In genomic region chr6:163651910-163652309, GRCh38 we compare ENCODE assay signal across 15 cellular contexts.
A peak's percentile ranks its signal among the peaks of the same experiment; 100 is the strongest.
DNase-seq lines count a peak whose midpoint lies in the region; FAIRE-seq and TF ChIP-seq lines count a peak whose summit lies in the region.
"Had no signal": no experiment of that assay in that cellular context is flagged by ENCODE, and none has a peak within 500 bp of the region (broad histone marks: within the 10 kb centered on the region; RNA-seq: fewer than 3 reads in every experiment).

No MANE protein-coding gene starts in this region.

- no peak for FAIRE-seq in bronchial epithelial cell (lab: Jason Lieb, UNC)

- no peaks in the 10 kb centered on the region for H3K27me3 ChIP-seq in bronchial epithelial cell (ENCODE audit: control insufficient read depth, insufficient read depth, low read length)

- TF ChIP-seq CTCF in bronchial epithelial cell (IDR thresholded peaks at IDR 0.05; ENCODE audit: insufficient read depth, low read length, severe bottlenecking) = no peak

- no peak overlapping the region for H3K4me3 ChIP-seq in bronchial epithelial cell (ENCODE audit: low read depth, low read length)
- H3K4me3 ChIP-seq: thoracic aorta had no signal

- peak; percentile 2 for DNase-seq in HS-5 (ENCODE audit: low read depth)
- peak; percentile 1 for DNase-seq in bronchial epithelial cell (ENCODE audit: low read depth)
- DNase-seq in iris pigment epithelial cell (ENCODE audit: low read depth) = peak; percentile 33
- peak; percentile 65 for DNase-seq in stromal cell of bone marrow (ENCODE audit: low read depth)
- DNase-seq in stimulated activated naive CD4-positive, alpha-beta T cell (lab: John Stamatoyannopoulos, UW) = no peak
- no peak for DNase-seq in NCI-H2196 (lab: John Stamatoyannopoulos, UW; ENCODE audit: unreplicated experiment)
- DNase-seq in kidney glomerular epithelial cell (lab: John Stamatoyannopoulos, UW) = no peak
- DNase-seq: activated CD4-positive, alpha-beta T cell treated with anti-CD3 and anti-CD28 coated beads for 48 hours; activated naive CD8-positive, alpha-beta T cell treated with anti-CD3 and anti-CD28 coated beads, Interleukin-2, amount 50 U/mL, for 24 hours; effector CD4-positive, alpha-beta T cell; NCI-H1092; nephron progenitor cell; OCI-M1; SHP77 had no signal

- H3K36me3 ChIP-seq in bronchial epithelial cell (ENCODE audit: control insufficient read depth, insufficient read depth, low read length) = no peaks in the 10 kb centered on the region
- H3K36me3 ChIP-seq: thoracic aorta had no signal

Comparison
In these comparisons a context has a peak if more than half of its experiments do, and no peak if none do; other contexts are left out.
1. DNase-seq: peak in HS-5 (single experiment), bronchial epithelial cell (single experiment), iris pigment epithelial cell (single experiment) and stromal cell of bone marrow (single experiment); none in stimulated activated naive CD4-positive, alpha-beta T cell (0 of 6), NCI-H2196 (single experiment) and kidney glomerular epithelial cell (single experiment).